Comparison of ENCODE assay signal across 8 cellular contexts in genomic region chr17:8151641-8152111, GRCh38. TPM values are rescaled to one million over a fixed set of nuclear protein-coding genes. Genes with fewer than 3 reads are reported as not detected.
DNase-seq lines count a peak whose midpoint lies in the region; ATAC-seq and TF ChIP-seq lines count a peak whose summit lies in the region.

No MANE protein-coding gene starts in this region.

- no peak for TF ChIP-seq CTCF in brain microvascular endothelial cell (IDR thresholded peaks at IDR 0.05; ENCODE audit: low read depth, low read length, missing control alignments)

- H3K4me3 ChIP-seq in brain microvascular endothelial cell (ENCODE audit: low read depth, low read length) (peak overlapping the region; percentile 99), iPS-18c (ENCODE audit: insufficient read depth, low read depth, low read length) (peak overlapping the region; percentile 85), skeletal muscle tissue (ENCODE audit: low read length in 3 of 3) (peak overlapping the region; percentile 89 to 94 (median 90))

- peaks cover 60 to 81% (median 70%) of the 10 kb centered on the region in 3 donors for H3K4me1 ChIP-seq in skeletal muscle tissue (ENCODE audit: control insufficient read depth in 3 of 3, insufficient read depth in 3 of 3, low read length in 3 of 3)

- H3K9me3 ChIP-seq in iPS-18c (ENCODE audit: control insufficient read depth, insufficient read depth, low read length) = peaks cover 4% of the 10 kb centered on the region
- H3K9me3 ChIP-seq in skeletal muscle tissue (ENCODE audit: control insufficient read depth in 3 of 3, low read length in 3 of 3) = no peaks in the 10 kb centered on the region

- H3K27me3 ChIP-seq in brain microvascular endothelial cell (replicated peaks) (no peaks in the 10 kb centered on the region), skeletal muscle tissue (ENCODE audit: control insufficient read depth in 3 of 3, insufficient read depth in 3 of 3, low read length in 3 of 3) (no peaks in the 10 kb centered on the region)

- H3K36me3 ChIP-seq in brain microvascular endothelial cell (replicated peaks) (peaks cover 38% of the 10 kb centered on the region), skeletal muscle tissue (ENCODE audit: control insufficient read depth in 3 of 3, insufficient read depth in 3 of 3, low read length in 3 of 3) (peaks cover 42 to 47% (median 46%) of the 10 kb centered on the region in 3 donors)

- H3K27ac ChIP-seq in brain microvascular endothelial cell (peak overlapping the region; percentile 99), skeletal muscle tissue (ENCODE audit: low read depth, low read length) (peak overlapping the region; percentile 100)

- DNase-seq in NCI-H2029 (lab: John Stamatoyannopoulos, UW) (peak; percentile 19), NCI-H2029 treated with DMSO at 0.1 percent for 48 hours (lab: John Stamatoyannopoulos, UW) (no peak), NCI-H1105 (lab: John Stamatoyannopoulos, UW) (peak; percentile 23), brain microvascular endothelial cell (no peak), RPMI8226 (no peak)

- in situ Hi-C loops in brain microvascular endothelial cell (cut with HindIII; ENCODE audit: low pct_ligation_motif_present, low sequenced_read_pairs) = no loop called here

- H3K9ac ChIP-seq in skeletal muscle tissue (ENCODE audit: low read depth in 1 of 3, low read length in 3 of 3) = peak overlapping the region; percentile 96 to 100 (median 98)

- ATAC-seq in HG03135 (IDR thresholded peaks at IDR 0.05; ENCODE audit: unreplicated experiment) = no peak

RNA-seq across cellular contexts. Expression of gene PER1, which starts 0.5 kb away (rescaled TPM):
- 37.1 TPM for total RNA-seq in skeletal muscle tissue

RNA-seq across cellular contexts. Expression of gene VAMP2, which starts 11.1 kb away (rescaled TPM):
- 8.4 TPM for total RNA-seq in skeletal muscle tissue

RNA-seq across cellular contexts. Expression of gene TMEM107, which starts 24.5 kb away (rescaled TPM):
- total RNA-seq in skeletal muscle tissue = 25.1 TPM

RNA-seq across cellular contexts. Expression of gene HES7, which starts 27.8 kb away (rescaled TPM):
- under 0.01 TPM for total RNA-seq in skeletal muscle tissue

RNA-seq across cellular contexts. Expression of gene ALOXE3, which starts 33.4 kb away (rescaled TPM):
- not detected for total RNA-seq in skeletal muscle tissue

Comparison
In these comparisons a context has a peak if more than half of its experiments do, and no peak if none do; other contexts are left out.
1. DNase-seq: peak in NCI-H2029 (single experiment) and NCI-H1105 (single experiment); none in NCI-H2029 treated with DMSO at 0.1 percent for 48 hours (single experiment), brain microvascular endothelial cell (single experiment) and RPMI8226 (single experiment).
2. Peak in every context shown above with its lines, with median percentiles within 50 percentile points of each other: H3K4me3 ChIP-seq.